ENCODE assay signal across 1 cellular context in the genomic region with DNA sequence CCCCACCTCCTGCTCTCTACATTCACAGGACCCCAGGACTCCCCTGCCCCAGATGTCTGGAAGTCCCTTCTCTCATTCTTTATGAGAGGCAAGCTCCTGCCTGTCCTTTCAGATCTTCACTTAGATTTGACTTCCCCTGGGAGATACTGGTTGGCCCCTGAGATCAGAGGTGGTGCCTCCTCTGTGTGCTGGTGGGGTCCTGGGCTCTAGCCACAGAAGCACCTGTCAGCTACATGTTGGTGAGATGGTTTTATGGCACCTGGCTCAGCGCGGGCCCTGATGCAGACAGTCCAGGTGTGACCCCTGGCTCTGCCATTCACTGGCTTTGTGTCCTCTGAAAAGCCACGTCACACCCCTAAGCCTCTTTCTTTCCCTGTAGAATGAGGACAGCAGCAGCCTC.
TF ChIP-seq lines count a peak whose summit lies in the region.

No MANE protein-coding gene starts in this region.

TF ChIP-seq in HCT116, 20 proteins besides CTCF, POLR2A, EP300 and RAD21:
- no peak for TF ChIP-seq ZNF274 (IDR thresholded peaks at IDR 0.05; ENCODE audit: low read depth, low read length)
